In the genomic region with DNA sequence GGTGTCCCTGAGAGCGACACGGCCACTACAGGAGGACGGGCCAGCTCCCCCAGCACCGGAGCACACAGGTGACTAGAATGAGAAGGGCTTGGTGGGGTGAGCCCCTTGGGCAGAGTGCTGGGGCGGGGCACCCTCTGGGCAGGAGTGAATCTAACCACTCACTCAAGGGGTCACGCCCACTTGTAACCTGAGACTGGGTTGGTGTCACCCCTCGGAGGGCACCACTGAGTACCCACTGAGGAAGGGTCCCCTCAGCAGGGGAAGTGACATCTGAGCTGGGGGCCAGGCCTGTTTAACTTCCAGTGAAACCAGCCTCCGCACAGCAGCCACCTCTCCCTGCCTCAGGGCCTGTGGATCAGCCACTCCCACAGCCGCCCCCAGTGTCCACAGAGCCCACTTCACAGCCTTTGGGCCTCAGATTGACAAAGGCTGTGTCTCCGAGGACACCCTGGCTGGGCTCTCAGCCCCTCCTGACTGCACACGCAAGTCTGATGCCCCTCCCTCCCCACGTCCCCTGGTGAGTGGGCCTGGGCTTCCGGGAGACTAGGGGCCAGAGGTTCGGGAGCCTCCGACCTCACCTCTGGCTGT, we compare ENCODE assay signal across 20 cellular contexts. TPM values are rescaled to one million over a fixed set of nuclear protein-coding genes. Genes with fewer than 3 reads are reported as not detected.
DNase-seq lines count a peak whose midpoint lies in the region; ATAC-seq, FAIRE-seq and TF ChIP-seq lines count a peak whose summit lies in the region.
"Had no signal": no experiment of that assay in that cellular context is flagged by ENCODE, and none has a peak within 500 bp of the region (broad histone marks: within the 10 kb centered on the region; RNA-seq: fewer than 3 reads in every experiment).

No MANE protein-coding gene starts in this region.

- H3K4me2 ChIP-seq in GM12878 (ENCODE audit: control insufficient read depth, insufficient read depth) = no peak overlapping the region
- H3K4me2 ChIP-seq: BLaER1 treated with 17β-estradiol and CSF1 and Interleukin-3, amounts not matched to agents 10 nM and 100 nM had no signal

- H3K9ac ChIP-seq in GM12878 (ENCODE audit: control insufficient read depth, insufficient read depth, low read length) (no peak overlapping the region), kidney (ENCODE audit: low read length in 2 of 2) (no peak overlapping the region)

- H3K9me3 ChIP-seq in GM12878 (replicated peaks; ENCODE audit: control insufficient read depth, insufficient read depth, low read length) (no peaks in the 10 kb centered on the region), kidney (ENCODE audit: control insufficient read depth in 1 of 2, low read length in 2 of 2) (no peaks in the 10 kb centered on the region), left ventricle myocardium inferior (replicated peaks) (no peaks in the 10 kb centered on the region)
- H3K9me3 ChIP-seq: BLaER1 treated with 17β-estradiol and CSF1 and Interleukin-3, amounts not matched to agents 10 nM and 100 nM had no signal

- no peak overlapping the region for H3K27ac ChIP-seq in GM12878 (ENCODE audit: control insufficient read depth, insufficient read depth)
- H3K27ac ChIP-seq in kidney (ENCODE audit: low read depth in 2 of 2, low read length in 2 of 2) = no peak overlapping the region
- H3K27ac ChIP-seq in substantia nigra (ENCODE audit: low read depth, low read length, poor library complexity, severe bottlenecking) = peak overlapping the region; percentile 92
- no peak overlapping the region for H3K27ac ChIP-seq in left ventricle myocardium inferior (replicated peaks)
- H3K27ac ChIP-seq: BLaER1 treated with 17β-estradiol and CSF1 and Interleukin-3, amounts not matched to agents 10 nM and 100 nM; SK-N-MC had no signal

- H3K4me3 ChIP-seq in GM12878 = no peak overlapping the region
- no peak overlapping the region for H3K4me3 ChIP-seq in kidney (ENCODE audit: low read length in 2 of 2)
- H3K4me3 ChIP-seq in left ventricle myocardium inferior = no peak overlapping the region
- H3K4me3 ChIP-seq: BLaER1 treated with 17β-estradiol and CSF1 and Interleukin-3, amounts not matched to agents 10 nM and 100 nM; SK-N-MC had no signal

- no TSS peak for BruUV-seq in GM12878 (replicated peaks; lab: Mats Ljungman, UMichigan)

- DNase-seq in GM12878 (ENCODE audit: low read depth, low spot score) (no peak), kidney (peak; percentile 69), substantia nigra (lab: John Stamatoyannopoulos, UW) (no peak), left ventricle myocardium inferior (no peak)
- DNase-seq in activated CD8-positive, alpha-beta memory T cell treated with anti-CD3 and anti-CD28 coated beads, Interleukin-2, amount 50 U/mL, for 4 hours = no peak
- DNase-seq in stimulated activated CD4-positive, alpha-beta T cell treated with anti-CD3 and anti-CD28 coated beads, Interleukin-1b, Interleukin-23, amount 100 ng/mL, for 48 hours = no peak
- DNase-seq: CD8-positive, alpha-beta memory T cell; H7; NCI-H1105 treated with DMSO at 0.1 percent for 48 hours; NCI-H1694; NCI-H2081 treated with DMSO at 0.1 percent for 48 hours; NCI-H510A; NCI-H774; OCI-M1; SHP77 had no signal

- H3K36me3 ChIP-seq in GM12878 (ENCODE audit: control insufficient read depth in 2 of 2, insufficient read depth in 2 of 2, low read length in 1 of 2) = peaks cover 6 to 27% of the 10 kb centered on the region in 2 experiments; a peak in 3 of 4 replicates
- peaks cover 9 to 11% of the 10 kb centered on the region in 2 donors for H3K36me3 ChIP-seq in kidney (ENCODE audit: control insufficient read depth in 1 of 2, insufficient read depth in 2 of 2, low read length in 2 of 2)
- peaks cover 51% of the 10 kb centered on the region for H3K36me3 ChIP-seq in left ventricle myocardium inferior

- FAIRE-seq in GM12878 (lab: Jason Lieb, UNC) (no peak), kidney (lab: Jason Lieb, UNC) (no peak)
- FAIRE-seq: GM12892, HTR-8/SVneo had no signal

- H2AFZ ChIP-seq in GM12878 (ENCODE audit: control insufficient read depth, low read depth, low read length) = no peak overlapping the region

- H3K4me1 ChIP-seq in GM12878 (ENCODE audit: control insufficient read depth, insufficient read depth, low read length) (peaks cover 7% of the 10 kb centered on the region), kidney (ENCODE audit: control insufficient read depth in 1 of 2, insufficient read depth in 1 of 2, low read depth in 1 of 2, low read length in 2 of 2) (peaks cover 0 to 9% of the 10 kb centered on the region in 2 donors), left ventricle myocardium inferior (peaks cover 33% of the 10 kb centered on the region)

- TF ChIP-seq EP300 in Ishikawa (IDR thresholded peaks at IDR 0.05; ENCODE audit: borderline replicate concordance) (no peak), GM12878 (IDR thresholded peaks at IDR 0.05; ENCODE audit: borderline replicate concordance in 1 of 2, control insufficient read depth in 1 of 2, low read depth in 2 of 2, low read length in 2 of 2) (no peak)

- 92% methylated on average over 15 of the region's 15 CpGs for WGBS in GM12878 (ENCODE audit: insufficient coverage, insufficient replicate concordance, low lambda C conversion rate, missing lambda C conversion rate)

- intact Hi-C loops in GM12878 (cut with micrococcal nuclease; ENCODE audit: unreplicated experiment) = no loop called here
- intact Hi-C loops in kidney (cut with DNase I) = no loop called here
- intact Hi-C loops in left ventricle myocardium inferior (cut with micrococcal nuclease) = no loop called here

- RAD21 ChIA-PET in GM12878 (lab: Charles Lee; ENCODE audit: unreplicated experiment) = no interaction called here

- H4K20me1 ChIP-seq in GM12878 (ENCODE audit: control insufficient read depth, insufficient read depth) = no peaks in the 10 kb centered on the region

- in situ Hi-C loops in GM12878 (cut with MboI) = no loop called here

- TF ChIP-seq RAD21 in Ishikawa (IDR thresholded peaks at IDR 0.05; ENCODE audit: low read depth) (no peak), GM12878 (IDR thresholded peaks at IDR 0.05; ENCODE audit: insufficient read depth, low read depth, low read length) (no peak)

- SMC1A ChIA-PET in GM12878 (lab: Charles Lee; ENCODE audit: uncharacterized antibody, unreplicated experiment) = no interaction called here

- CTCF ChIA-PET in GM12878 (lab: Yijun Ruan, JAX) = no interaction called here

- peaks cover 26% of the 10 kb centered on the region for H3K79me2 ChIP-seq in GM12878 (ENCODE audit: control insufficient read depth, insufficient read depth, low read length)

- H3K27me3 ChIP-seq in GM12878 (replicated peaks in 1 of 2; ENCODE audit: control insufficient read depth in 2 of 2, insufficient read depth in 2 of 2, low read length in 1 of 2) (no peaks in the 10 kb centered on the region), left ventricle myocardium inferior (ENCODE audit: low read depth) (no peaks in the 10 kb centered on the region)
- H3K27me3 ChIP-seq: BLaER1 treated with 17β-estradiol and CSF1 and Interleukin-3, amounts not matched to agents 10 nM and 100 nM had no signal

- ATAC-seq in GM12878 = no peak

- TF ChIP-seq CTCF in GM12878 (IDR thresholded peaks at IDR 0.05 in 2 of 3, conservative IDR thresholded peaks at IDR 0.05 in 1 of 3; ENCODE audit: control insufficient read depth in 2 of 3, extremely low read depth in 1 of 3, insufficient read depth in 1 of 3, low read depth in 3 of 3, low read length in 3 of 3) (no peak), kidney (IDR thresholded peaks at IDR 0.05; ENCODE audit: borderline replicate concordance, extremely low read depth, insufficient read depth) (no peak), left ventricle myocardium inferior (IDR thresholded peaks at IDR 0.05; ENCODE audit: borderline replicate concordance) (no peak)

- TF ChIP-seq POLR2A in GM12878 (IDR thresholded peaks at IDR 0.05; ENCODE audit: low read depth, low read length) = no peak; the same call in 1 of the 2 replicates

- POLR2A ChIA-PET in GM12878 (lab: Charles Lee) = no interaction called here

RNA-seq across cellular contexts. Expression of gene GATD1, which starts 5.6 kb away (rescaled TPM):
- 169 and 199 TPM in 2 replicates for total RNA-seq in GM12878 (2013; cell fraction: nucleolus; rRNA removed)
- 19.0 and 28.2 TPM in 2 replicates for total RNA-seq in GM12878 (2014; rRNA removed)
- total RNA-seq in GM12878 (2014; rRNA removed; fragmentation: Illumina TruSeq; extraction: Trizol) = 16.3 and 20.3 TPM in 2 replicates
- total RNA-seq in GM12878 (2021) = 59.7 and 62.3 TPM in 2 replicates
- 29.1 TPM for polyA plus RNA-seq in GM12878 (2011; ENCODE audit: low read depth)
- 11.8 and 17.0 TPM in 2 replicates for polyA plus RNA-seq in GM12878 (2011; rRNA removed)
- 30.5 and 60.2 TPM in 2 replicates for polyA plus RNA-seq in GM12878 (2011; cell fraction: cytosol; rRNA removed)
- 246 and 392 TPM in 2 replicates for polyA plus RNA-seq in GM12878 (2011; cell fraction: nucleus; rRNA removed)
- polyA plus RNA-seq in GM12878 (2012) = 21.7 and 24.5 TPM in 2 replicates
- polyA plus RNA-seq in GM12878 (2014; fragmentation: Illumina TruSeq; extraction: Trizol) = 4.3 and 18.5 TPM in 2 replicates
- polyA plus RNA-seq in GM12878 (2014; fragmentation: Nextera tagmentation; extraction: Ambion mirVana) = 1 to 10 TPM; 1.2 to 3.3 TPM
- polyA plus RNA-seq in GM12878 (2014; rRNA removed) = 85.8 and 92.6 TPM in 2 replicates
- 10 to 100 TPM; 24.3 to 28.0 TPM for polyA plus RNA-seq in GM12878 (2016; fragmentation: Nextera tagmentation; extraction: Ambion mirVana)
- 8.6 and 24.9 TPM in 2 replicates for polyA minus RNA-seq in GM12878 (2011; rRNA and poly(A)+ RNA removed)
- polyA minus RNA-seq in GM12878 (2011; cell fraction: cytosol; rRNA and poly(A)+ RNA removed) = 8.4 and 13.1 TPM in 2 replicates
- 23.9 and 49.5 TPM in 2 replicates for polyA minus RNA-seq in GM12878 (2011; cell fraction: nucleus; rRNA and poly(A)+ RNA removed)
- 66.2 TPM for total RNA-seq in kidney
- polyA plus RNA-seq in kidney (ENCODE audit: insufficient read depth, low read depth, low replicate concordance) = 38.3 TPM
- total RNA-seq in left ventricle myocardium inferior = 26.2 TPM

RNA-seq across cellular contexts. Expression of gene CEND1, which starts 18.2 kb away (rescaled TPM):
- 0.59 and 1.2 TPM in 2 replicates for total RNA-seq in GM12878 (2013; cell fraction: nucleolus; rRNA removed)
- total RNA-seq in GM12878 (2014; rRNA removed) (5.5 and 7.2 TPM in 2 replicates), GM12878 (2014; rRNA removed; fragmentation: Illumina TruSeq; extraction: Trizol) (1.3 and 2.2 TPM in 2 replicates), GM12878 (2021) (6.9 and 9.0 TPM in 2 replicates), kidney (0.16 TPM), left ventricle myocardium inferior (not detected)
- 0.83 TPM for polyA plus RNA-seq in GM12878 (2011; ENCODE audit: low read depth)
- polyA plus RNA-seq in GM12878 (2011; rRNA removed) (0.22 and 0.31 TPM in 2 replicates), GM12878 (2014; fragmentation: Illumina TruSeq; extraction: Trizol) (0.35 and 1.4 TPM in 2 replicates), GM12878 (2014; fragmentation: Nextera tagmentation; extraction: Ambion mirVana) (under 1 TPM in 1 of 2 experiments, not detected in 1; 0.55 TPM), GM12878 (2014; rRNA removed) (7.3 and 10.1 TPM in 2 replicates), GM12878 (2016; fragmentation: Nextera tagmentation; extraction: Ambion mirVana) (10 to 100 TPM; 12.7 to 13.6 TPM), kidney (ENCODE audit: insufficient read depth, low read depth, low replicate concordance) (3.6 TPM)
- polyA plus RNA-seq in GM12878 (2011; cell fraction: cytosol; rRNA removed) = 1.2 and 1.5 TPM in 2 replicates
- 1.2 and 2.8 TPM in 2 replicates for polyA plus RNA-seq in GM12878 (2011; cell fraction: nucleus; rRNA removed)
- 2.0 and 3.4 TPM in 2 replicates for polyA plus RNA-seq in GM12878 (2012)
- 0.21 TPM in 1 of 2 replicates, not detected in the other for polyA minus RNA-seq in GM12878 (2011; rRNA and poly(A)+ RNA removed)
- 0.67 and 1.4 TPM in 2 replicates for polyA minus RNA-seq in GM12878 (2011; cell fraction: cytosol; rRNA and poly(A)+ RNA removed)
- 0.36 and 0.77 TPM in 2 replicates for polyA minus RNA-seq in GM12878 (2011; cell fraction: nucleus; rRNA and poly(A)+ RNA removed)

RNA-seq across cellular contexts. Expression of gene TALDO1, which starts 24.4 kb away (rescaled TPM):
- total RNA-seq in GM12878 (2013; cell fraction: nucleolus; rRNA removed) = 34.6 and 35.6 TPM in 2 replicates
- total RNA-seq in GM12878 (2014; rRNA removed) (168 and 176 TPM in 2 replicates), GM12878 (2014; rRNA removed; fragmentation: Illumina TruSeq; extraction: Trizol) (139 and 148 TPM in 2 replicates), GM12878 (2021) (226 and 227 TPM in 2 replicates), kidney (175 TPM), left ventricle myocardium inferior (101 TPM)
- 120 TPM for polyA plus RNA-seq in GM12878 (2011; ENCODE audit: low read depth)
- polyA plus RNA-seq in GM12878 (2011; rRNA removed) (88.2 and 152 TPM in 2 replicates), GM12878 (2014; fragmentation: Illumina TruSeq; extraction: Trizol) (70.6 and 146 TPM in 2 replicates), GM12878 (2014; fragmentation: Nextera tagmentation; extraction: Ambion mirVana) (100 to 1,000 TPM; 121 to 189 TPM), GM12878 (2014; rRNA removed) (227 and 242 TPM in 2 replicates), GM12878 (2016; fragmentation: Nextera tagmentation; extraction: Ambion mirVana) (100 to 1,000 TPM; 293 to 302 TPM), kidney (ENCODE audit: insufficient read depth, low read depth, low replicate concordance) (312 TPM)
- 193 and 210 TPM in 2 replicates for polyA plus RNA-seq in GM12878 (2011; cell fraction: cytosol; rRNA removed)
- 130 and 164 TPM in 2 replicates for polyA plus RNA-seq in GM12878 (2011; cell fraction: nucleus; rRNA removed)
- polyA plus RNA-seq in GM12878 (2012) = 116 and 122 TPM in 2 replicates
- polyA minus RNA-seq in GM12878 (2011; rRNA and poly(A)+ RNA removed) = 51.3 and 80.4 TPM in 2 replicates
- polyA minus RNA-seq in GM12878 (2011; cell fraction: cytosol; rRNA and poly(A)+ RNA removed) = 49.3 and 52.0 TPM in 2 replicates
- 13.9 and 22.8 TPM in 2 replicates for polyA minus RNA-seq in GM12878 (2011; cell fraction: nucleus; rRNA and poly(A)+ RNA removed)

RNA-seq across cellular contexts. Expression of gene SLC25A22, which starts 26.4 kb away (rescaled TPM):
- 16.7 and 17.1 TPM in 2 replicates for total RNA-seq in GM12878 (2013; cell fraction: nucleolus; rRNA removed)
- total RNA-seq in GM12878 (2014; rRNA removed) (7.5 and 8.3 TPM in 2 replicates), GM12878 (2014; rRNA removed; fragmentation: Illumina TruSeq; extraction: Trizol) (3.6 and 3.9 TPM in 2 replicates), GM12878 (2021) (22.8 and 27.0 TPM in 2 replicates), kidney (17.8 TPM), left ventricle myocardium inferior (3.9 TPM)
- polyA plus RNA-seq in GM12878 (2011; ENCODE audit: low read depth) = 2.6 TPM
- polyA plus RNA-seq in GM12878 (2011; rRNA removed) (2.9 and 8.0 TPM in 2 replicates), GM12878 (2014; fragmentation: Illumina TruSeq; extraction: Trizol) (0.68 and 3.3 TPM in 2 replicates), GM12878 (2014; fragmentation: Nextera tagmentation; extraction: Ambion mirVana) (under 1 TPM; 0.27 to 0.46 TPM), GM12878 (2014; rRNA removed) (14.8 and 21.1 TPM in 2 replicates), GM12878 (2016; fragmentation: Nextera tagmentation; extraction: Ambion mirVana) (10 to 100 TPM; 14.4 to 18.4 TPM), kidney (ENCODE audit: insufficient read depth, low read depth, low replicate concordance) (14.3 TPM)
- polyA plus RNA-seq in GM12878 (2011; cell fraction: cytosol; rRNA removed) = 5.8 and 10.9 TPM in 2 replicates
- polyA plus RNA-seq in GM12878 (2011; cell fraction: nucleus; rRNA removed) = 86.1 and 121 TPM in 2 replicates
- 13.0 and 13.2 TPM in 2 replicates for polyA plus RNA-seq in GM12878 (2012)
- 10.6 and 12.7 TPM in 2 replicates for polyA minus RNA-seq in GM12878 (2011; rRNA and poly(A)+ RNA removed)
- polyA minus RNA-seq in GM12878 (2011; cell fraction: cytosol; rRNA and poly(A)+ RNA removed) = 9.0 and 9.8 TPM in 2 replicates
- 16.7 and 27.7 TPM in 2 replicates for polyA minus RNA-seq in GM12878 (2011; cell fraction: nucleus; rRNA and poly(A)+ RNA removed)

RNA-seq across cellular contexts. Expression of gene PIDD1, which starts 33.3 kb away (rescaled TPM):
- 27.7 and 33.8 TPM in 2 replicates for total RNA-seq in GM12878 (2013; cell fraction: nucleolus; rRNA removed)
- total RNA-seq in GM12878 (2014; rRNA removed) (15.6 and 19.1 TPM in 2 replicates), GM12878 (2014; rRNA removed; fragmentation: Illumina TruSeq; extraction: Trizol) (3.8 and 4.0 TPM in 2 replicates), GM12878 (2021) (33.7 and 42.0 TPM in 2 replicates), kidney (16.5 TPM), left ventricle myocardium inferior (7.1 TPM)
- 5.8 TPM for polyA plus RNA-seq in GM12878 (2011; ENCODE audit: low read depth)
- polyA plus RNA-seq in GM12878 (2011; rRNA removed) (2.8 and 8.0 TPM in 2 replicates), GM12878 (2014; fragmentation: Illumina TruSeq; extraction: Trizol) (0.54 and 2.1 TPM in 2 replicates), GM12878 (2014; fragmentation: Nextera tagmentation; extraction: Ambion mirVana) (under 1 TPM; 0.11 to 0.84 TPM), GM12878 (2014; rRNA removed) (52.2 and 64.4 TPM in 2 replicates), GM12878 (2016; fragmentation: Nextera tagmentation; extraction: Ambion mirVana) (10 to 100 TPM; 52.6 to 53.6 TPM), kidney (ENCODE audit: insufficient read depth, low read depth, low replicate concordance) (9.1 TPM)
- polyA plus RNA-seq in GM12878 (2011; cell fraction: cytosol; rRNA removed) = 15.9 and 28.4 TPM in 2 replicates
- 277 and 344 TPM in 2 replicates for polyA plus RNA-seq in GM12878 (2011; cell fraction: nucleus; rRNA removed)
- 23.5 and 27.2 TPM in 2 replicates for polyA plus RNA-seq in GM12878 (2012)
- 3.9 and 12.7 TPM in 2 replicates for polyA minus RNA-seq in GM12878 (2011; rRNA and poly(A)+ RNA removed)
- polyA minus RNA-seq in GM12878 (2011; cell fraction: cytosol; rRNA and poly(A)+ RNA removed) = 7.5 and 9.9 TPM in 2 replicates
- polyA minus RNA-seq in GM12878 (2011; cell fraction: nucleus; rRNA and poly(A)+ RNA removed) = 30.1 and 49.1 TPM in 2 replicates
